In the genomic region with DNA sequence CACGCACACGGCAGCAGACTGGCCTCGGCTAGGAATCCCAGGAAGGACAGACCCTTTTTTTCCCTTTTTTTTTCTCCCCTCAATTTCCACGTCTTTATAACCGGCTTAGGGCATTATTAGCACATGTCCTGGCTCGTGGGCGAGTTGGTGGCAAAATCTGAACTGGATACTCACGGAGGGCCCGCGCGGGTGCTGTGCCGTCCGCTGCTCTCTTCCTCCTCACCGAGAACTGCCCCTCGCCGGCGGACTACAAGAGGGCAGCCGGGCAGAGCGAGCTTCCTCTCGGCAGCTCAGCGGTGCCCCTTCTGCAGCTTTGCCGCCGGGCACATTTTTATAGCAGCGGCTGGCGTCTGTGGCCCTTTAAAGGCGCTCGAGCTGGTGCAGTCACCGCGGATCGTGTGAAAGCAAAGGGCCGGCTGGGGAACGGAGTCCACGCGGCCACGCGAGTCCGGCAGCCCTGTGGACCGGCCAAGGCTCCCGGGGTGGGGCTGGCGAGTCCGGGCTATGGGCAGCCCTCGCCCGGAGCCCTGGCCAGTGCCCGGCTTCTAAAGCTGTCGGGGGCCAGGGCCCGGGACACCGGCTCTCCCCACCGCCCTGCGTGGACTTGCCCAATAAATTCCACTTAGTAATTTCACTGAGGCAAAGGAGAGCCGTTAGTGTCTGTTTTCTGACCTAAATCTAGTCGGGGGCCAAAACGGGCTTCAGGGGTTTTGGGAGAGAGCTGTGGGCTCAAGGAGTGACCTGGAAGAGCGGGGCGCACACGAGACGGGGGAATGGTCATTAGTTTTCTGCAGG, we compare ENCODE assay signal across 8 cellular contexts. TPM values are rescaled to one million over a fixed set of nuclear protein-coding genes. Genes with fewer than 3 reads are reported as not detected.
DNase-seq lines count a peak whose midpoint lies in the region; ATAC-seq and TF ChIP-seq lines count a peak whose summit lies in the region.

No MANE protein-coding gene starts in this region.

- H3K27ac Mint-ChIP-seq in brain, result peak overlapping the region; percentile 50 to 96 (median 95)

- H3K4me1 ChIP-seq in iPS DF 6.9 (ENCODE audit: control insufficient read depth, insufficient read depth, low read length) (0 out of 2 replicates have a peak, but pooled peaks cover 1% of the 10 kb centered on the region), psoas muscle (peaks cover 12% of the 10 kb centered on the region)

- H3K4me3 Mint-ChIP-seq in brain, result peak overlapping the region; percentile 91 to 97 (median 92)

- POLR2A ChIA-PET in RWPE1 (lab: Yijun Ruan, JAX; ENCODE audit: low non-redundant PET), result no interaction called here

- H3K27ac ChIP-seq in RWPE1, result no peak overlapping the region
- no peak overlapping the region for H3K27ac ChIP-seq in iPS DF 6.9 (ENCODE audit: low read length)
- H3K27ac ChIP-seq in psoas muscle, result no peak overlapping the region

- peaks cover 0 to 14% (median 0%) of the 10 kb centered on the region in 5 experiments for H3K9me3 Mint-ChIP-seq in brain

- WGBS in iPS DF 6.9 (ENCODE audit: insufficient coverage, insufficient read length), result no CpG with 5 or more reads among the region's 56 CpGs
- 1 to 3% (median 2%) methylated on average over 29 to 56 of the region's 56 CpGs for WGBS in psoas muscle, 3 donors

- H3K9me3 ChIP-seq in iPS DF 6.9 (ENCODE audit: control insufficient read depth, insufficient read depth, low read length), result no peaks in the 10 kb centered on the region
- no peaks in the 10 kb centered on the region for H3K9me3 ChIP-seq in psoas muscle

- H3K4me1 Mint-ChIP-seq in brain, result peaks cover 31% of the 10 kb centered on the region

- H3K36me3 Mint-ChIP-seq in brain, result peaks cover 4% of the 10 kb centered on the region

- DNase-seq in DMS153 treated with DMSO at 0.1 percent for 48 hours (lab: John Stamatoyannopoulos, UW; ENCODE audit: unreplicated experiment) (peak; percentile 16), LoVo (ENCODE audit: low spot score) (peak; percentile 47), RWPE1 (ENCODE audit: low spot score) (peak; percentile 34), iPS DF 6.9 (ENCODE audit: low read depth, low spot score) (no peak), psoas muscle (peak; percentile 61 to 69)

- intact Hi-C loops in psoas muscle (cut with DNase I), result loop anchor here (5.0 to 10.0 kb wide), 2 partner anchors 230 to 238 kb away; no protein-coding TSS in a partner anchor

- CTCF ChIA-PET in RWPE1 (lab: Yijun Ruan, JAX), result interaction anchor here (0.7 kb wide), 1 partner anchor 31 kb away, joined by 3 read pairs; no protein-coding TSS in a partner anchor

- ATAC-seq in GM21529 (IDR thresholded peaks at IDR 0.05; ENCODE audit: unreplicated experiment) (peak; percentile 71), psoas muscle (peak; percentile 73 to 82 (median 78)), HG03039 (IDR thresholded peaks at IDR 0.05; ENCODE audit: unreplicated experiment) (no peak)

- H3K36me3 ChIP-seq in iPS DF 6.9 (ENCODE audit: control insufficient read depth, insufficient read depth, low read length) (no peaks in the 10 kb centered on the region), psoas muscle (ENCODE audit: insufficient read depth in 1 of 2, low read depth in 1 of 2) (no peaks in the 10 kb centered on the region)

- peak overlapping the region; percentile 53; the same call in 1 of the 2 replicates for H3K4me3 ChIP-seq in iPS DF 6.9 (ENCODE audit: low read length)
- H3K4me3 ChIP-seq in psoas muscle, result peak overlapping the region; percentile 71

- H3K27me3 ChIP-seq in iPS DF 6.9 (ENCODE audit: control insufficient read depth, insufficient read depth, low read length) (peaks cover 49% of the 10 kb centered on the region), psoas muscle (ENCODE audit: insufficient read depth in 3 of 3, low read length in 2 of 3) (peaks cover 0 to 83% (median 6%) of the 10 kb centered on the region in 3 donors)

- H3K27me3 Mint-ChIP-seq in brain, result peaks cover 45% of the 10 kb centered on the region

- no peak for TF ChIP-seq CTCF in RWPE1 (conservative IDR thresholded peaks at IDR 0.05; ENCODE audit: low read depth)
- TF ChIP-seq CTCF in brain (conservative IDR thresholded peaks at IDR 0.05), result no peak
- no peak for TF ChIP-seq CTCF in psoas muscle (IDR thresholded peaks at IDR 0.05)

RNA-seq across cellular contexts. Expression of a gene that starts 1.3 kb away (rescaled TPM):
- polyA plus RNA-seq in brain (ENCODE audit: insufficient read depth, low read depth, low replicate concordance), result 7.4 TPM
- 1 to 10 TPM in 1 of 4 donors, not detected in 3; 2.3 TPM for total RNA-seq in psoas muscle
- polyA plus RNA-seq in psoas muscle, result under 1 TPM; 0.19 to 0.96 (median 0.59) TPM

RNA-seq across cellular contexts. Expression of a gene that starts 30.0 kb away (rescaled TPM):
- polyA plus RNA-seq in brain (ENCODE audit: insufficient read depth, low read depth, low replicate concordance) (1,997 TPM), psoas muscle (100 to 1,000 TPM; 587 to 950 (median 770) TPM)
- 100 to 1,000 TPM; 481 to 670 (median 523) TPM for total RNA-seq in psoas muscle
